ENCODE assay signal across 23 cellular contexts in the genomic region with DNA sequence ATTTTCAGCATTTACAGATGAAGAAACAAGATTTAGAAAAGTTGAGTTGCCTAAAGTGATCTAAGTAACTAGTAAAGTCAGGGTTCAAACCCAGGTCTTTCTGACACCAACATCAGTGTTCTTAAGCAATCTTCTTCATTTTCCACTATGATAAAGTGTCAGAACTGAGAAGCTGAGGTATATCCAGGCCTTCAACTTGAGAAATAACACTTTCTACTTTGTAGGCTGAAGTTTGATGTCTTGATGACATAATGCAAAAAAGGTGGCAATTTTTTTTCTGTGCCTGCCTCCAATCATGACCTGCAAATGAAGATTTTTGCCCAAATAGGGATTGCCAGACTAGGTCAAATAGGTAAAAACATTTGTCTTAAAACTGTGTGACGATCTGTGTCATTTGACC.
DNase-seq lines count a peak whose midpoint lies in the region; ATAC-seq, FAIRE-seq and TF ChIP-seq lines count a peak whose summit lies in the region.
"Had no signal": no experiment of that assay in that cellular context is flagged by ENCODE, and none has a peak within 500 bp of the region (broad histone marks: within the 10 kb centered on the region; RNA-seq: fewer than 3 reads in every experiment).

No MANE protein-coding gene starts in this region.

- H3K36me3 ChIP-seq in psoas muscle (ENCODE audit: insufficient read depth in 1 of 2, low read depth in 1 of 2) (no peaks in the 10 kb centered on the region), gastroesophageal sphincter (no peaks in the 10 kb centered on the region)

- no peak for TF ChIP-seq EP300 in gastroesophageal sphincter (IDR thresholded peaks at IDR 0.05)

- ATAC-seq in psoas muscle (no peak), gastroesophageal sphincter (no peak)

- DNase-seq in HFFc6 (no peak), immature natural killer cell (peak in 1 of 3 donors; percentile 7), psoas muscle (no peak), nephron progenitor cell (no peak), HTR-8/SVneo (ENCODE audit: insufficient read length, low spot score) (no peak), NCI-H1694 treated with DMSO at 0.1 percent for 48 hours (lab: John Stamatoyannopoulos, UW) (no peak)
- DNase-seq: C1 segment of cervical spinal cord; CD8-positive, alpha-beta memory T cell; DMS 273 treated with DMSO at 0.1 percent for 48 hours; DMS79; EL; GDM1; H7; IMR-90; KG1; MM.1S; NCI-H2029 treated with DMSO at 0.1 percent for 48 hours; NCI-H2227 treated with DMSO at 0.1 percent for 48 hours; NCI-H526 treated with DMSO at 0.1 percent for 48 hours; Right ventricle myocardium superior; RPMI8226 had no signal

- peaks cover 45% of the 10 kb centered on the region for H3K36me3 Mint-ChIP-seq in HFFc6 (ENCODE audit: low read depth)
- H3K36me3 Mint-ChIP-seq in immature natural killer cell: no peaks in the 10 kb centered on the region
- no peaks in the 10 kb centered on the region for H3K36me3 Mint-ChIP-seq in nephron progenitor cell (ENCODE audit: low read depth)

- peak overlapping the region; percentile 69; the same call in 1 of the 2 replicates for H3K27ac Mint-ChIP-seq in HFFc6
- H3K27ac Mint-ChIP-seq in immature natural killer cell: peak overlapping the region in 5 of 6 donors; percentile 20 to 71 (median 63)
- no peak overlapping the region for H3K27ac Mint-ChIP-seq in nephron progenitor cell

- intact Hi-C loops in psoas muscle (cut with DNase I): no loop called here

- H3K27me3 Mint-ChIP-seq in HFFc6 (ENCODE audit: insufficient read depth) (no peaks in the 10 kb centered on the region), immature natural killer cell (ENCODE audit: low read depth in 3 of 3) (no peaks in the 10 kb centered on the region), nephron progenitor cell (ENCODE audit: low read depth, poor library complexity) (no peaks in the 10 kb centered on the region)
- H3K27me3 Mint-ChIP-seq: CD8-positive, alpha-beta memory T cell had no signal

- TF ChIP-seq POLR2A in gastroesophageal sphincter (IDR thresholded peaks at IDR 0.05): no peak

- H3K4me3 ChIP-seq in psoas muscle (no peak overlapping the region), gastroesophageal sphincter (no peak overlapping the region)
- H3K4me3 ChIP-seq: SJSA1 had no signal

- 80 to 85% (median 85%) methylated on average over 1 of the region's 1 CpG for WGBS in psoas muscle, 3 donors
- 83 to 90% methylated on average over 1 of the region's 1 CpG for WGBS in gastroesophageal sphincter (ENCODE audit: low coverage in 1 of 2), 2 donors

- FAIRE-seq in HTR-8/SVneo (lab: Jason Lieb, UNC): no peak

- H3K4me1 ChIP-seq in psoas muscle: peaks cover 78% of the 10 kb centered on the region
- H3K4me1 ChIP-seq in gastroesophageal sphincter: peaks cover 0 to 79% (median 5%) of the 10 kb centered on the region in 3 donors

- H3K4me1 Mint-ChIP-seq in HFFc6 (ENCODE audit: low read depth) (peaks cover 74% of the 10 kb centered on the region), immature natural killer cell (peaks cover 79 to 94% of the 10 kb centered on the region in 2 donors), nephron progenitor cell (no peaks in the 10 kb centered on the region)

- no peak overlapping the region for H3K4me3 Mint-ChIP-seq in HFFc6
- no peak overlapping the region for H3K4me3 Mint-ChIP-seq in immature natural killer cell
- no peak overlapping the region for H3K4me3 Mint-ChIP-seq in nephron progenitor cell
- H3K4me3 Mint-ChIP-seq: CD8-positive, alpha-beta memory T cell had no signal

- H3K27me3 ChIP-seq in psoas muscle (ENCODE audit: insufficient read depth in 3 of 3, low read length in 2 of 3) (no peaks in the 10 kb centered on the region), gastroesophageal sphincter (no peaks in the 10 kb centered on the region)
- H3K27me3 ChIP-seq: SJSA1 had no signal

- H3K9me3 Mint-ChIP-seq in HFFc6 (peaks cover 4% of the 10 kb centered on the region; the same call in 1 of the 2 replicates), immature natural killer cell (no peaks in the 10 kb centered on the region), nephron progenitor cell (peaks cover 9% of the 10 kb centered on the region)
- H3K9me3 Mint-ChIP-seq: CD8-positive, alpha-beta memory T cell had no signal

- H3K27ac ChIP-seq in psoas muscle (peak overlapping the region; percentile 34), gastroesophageal sphincter (no peak overlapping the region)

- no peaks in the 10 kb centered on the region for H3K9me3 ChIP-seq in psoas muscle
- H3K9me3 ChIP-seq in gastroesophageal sphincter: no peaks in the 10 kb centered on the region
- H3K9me3 ChIP-seq: SJSA1 had no signal

- no peak for TF ChIP-seq CTCF in HFFc6 (IDR thresholded peaks at IDR 0.05)
- no peak for TF ChIP-seq CTCF in psoas muscle (IDR thresholded peaks at IDR 0.05)
- TF ChIP-seq CTCF in nephron progenitor cell (IDR thresholded peaks at IDR 0.05): no peak
- no peak for TF ChIP-seq CTCF in gastroesophageal sphincter (IDR thresholded peaks at IDR 0.05)
